24 cellular contexts compared by ENCODE assay signal in the genomic region with DNA sequence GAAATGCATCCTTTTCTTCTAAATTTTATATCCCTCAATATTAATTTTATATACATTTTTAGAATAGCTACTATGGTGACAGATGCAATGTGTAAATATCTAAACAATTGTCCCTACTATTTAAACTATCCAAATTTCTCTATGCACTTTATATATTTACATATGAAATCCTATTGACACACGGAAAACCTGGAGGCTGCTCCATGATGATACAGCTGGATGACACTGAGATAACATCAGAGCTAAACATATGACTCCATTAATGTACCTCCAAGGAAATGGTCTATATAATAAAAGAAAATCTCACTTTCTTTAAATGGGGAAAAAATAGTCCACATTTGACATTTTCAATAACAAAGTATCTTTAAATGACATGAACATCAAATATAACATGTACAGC.
"Had no signal": no experiment of that assay in that cellular context is flagged by ENCODE, and none has a peak within 500 bp of the region (broad histone marks: within the 10 kb centered on the region; RNA-seq: fewer than 3 reads in every experiment).

No MANE protein-coding gene starts in this region.

- H3K27me3 ChIP-seq: colonic mucosa, esophagus muscularis mucosa, esophagus squamous epithelium, foreskin keratinocyte, gastrocnemius medialis, gastroesophageal sphincter, heart left ventricle, heart right ventricle, hepatocyte had no signal

- H3K4me3 ChIP-seq: colonic mucosa, coronary artery, dorsolateral prefrontal cortex, esophagus muscularis mucosa, esophagus squamous epithelium, gastrocnemius medialis, gastroesophageal sphincter, heart left ventricle, heart right ventricle, hepatocyte had no signal

- H3K4me1 ChIP-seq: colonic mucosa, esophagus muscularis mucosa, esophagus squamous epithelium, foreskin keratinocyte, gastroesophageal sphincter had no signal

- H3K27ac ChIP-seq: colonic mucosa, coronary artery, dorsolateral prefrontal cortex, epithelial cell of prostate, esophagus muscularis mucosa, esophagus squamous epithelium, foreskin keratinocyte, gastrocnemius medialis, gastroesophageal sphincter, heart left ventricle, heart right ventricle, hepatocyte had no signal

- DNase-seq: colonic mucosa; cortex of kidney; dermis blood vessel endothelial cell; dorsolateral prefrontal cortex; effector CD4-positive, alpha-beta T cell; effector CD8-positive, alpha-beta T cell; effector memory CD4-positive, alpha-beta T cell; effector memory CD8-positive, alpha-beta T cell; endodermal cell; erythroblast; esophagus squamous epithelium; foreskin fibroblast; foreskin keratinocyte; foreskin melanocyte; gastrocnemius medialis; glutamatergic neuron; head of caudate nucleus; heart left ventricle; heart right ventricle had no signal

- H3K9me3 ChIP-seq: colonic mucosa, esophagus muscularis mucosa, esophagus squamous epithelium, gastrocnemius medialis, gastroesophageal sphincter, heart left ventricle, heart right ventricle had no signal

- H3K36me3 ChIP-seq: gastrocnemius medialis had no signal
